ENCODE assay signal across 1 cellular context in genomic region chr11:124920870-124921609, GRCh38.
TF ChIP-seq lines count a peak whose summit lies in the region.

No MANE protein-coding gene starts in this region.

TF ChIP-seq in SK-N-SH, 30 proteins besides CTCF, POLR2A, EP300 and RAD21 (continued from another document):
- TF ChIP-seq, protein P1, sequence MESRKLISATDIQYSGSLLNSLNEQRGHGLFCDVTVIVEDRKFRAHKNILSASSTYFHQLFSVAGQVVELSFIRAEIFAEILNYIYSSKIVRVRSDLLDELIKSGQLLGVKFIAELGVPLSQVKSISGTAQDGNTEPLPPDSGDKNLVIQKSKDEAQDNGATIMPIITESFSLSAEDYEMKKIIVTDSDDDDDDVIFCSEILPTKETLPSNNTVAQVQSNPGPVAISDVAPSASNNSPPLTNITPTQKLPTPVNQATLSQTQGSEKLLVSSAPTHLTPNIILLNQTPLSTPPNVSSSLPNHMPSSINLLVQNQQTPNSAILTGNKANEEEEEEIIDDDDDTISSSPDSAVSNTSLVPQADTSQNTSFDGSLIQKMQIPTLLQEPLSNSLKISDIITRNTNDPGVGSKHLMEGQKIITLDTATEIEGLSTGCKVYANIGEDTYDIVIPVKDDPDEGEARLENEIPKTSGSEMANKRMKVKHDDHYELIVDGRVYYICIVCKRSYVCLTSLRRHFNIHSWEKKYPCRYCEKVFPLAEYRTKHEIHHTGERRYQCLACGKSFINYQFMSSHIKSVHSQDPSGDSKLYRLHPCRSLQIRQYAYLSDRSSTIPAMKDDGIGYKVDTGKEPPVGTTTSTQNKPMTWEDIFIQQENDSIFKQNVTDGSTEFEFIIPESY (IDR thresholded peaks at IDR 0.05; ENCODE audit: borderline replicate concordance, low read depth): no peak
